Comparison of ENCODE assay signal across 8 cellular contexts in genomic region chrX:40945366-40945713, GRCh38.
DNase-seq lines count a peak whose midpoint lies in the region; ATAC-seq and TF ChIP-seq lines count a peak whose summit lies in the region.

No MANE protein-coding gene starts in this region.

- H3K27me3 Mint-ChIP-seq in Calu3 (ENCODE audit: unreplicated experiment) = no peaks in the 10 kb centered on the region
- H3K27me3 Mint-ChIP-seq in activated T-helper 17 cell treated with anti-CD3 and anti-CD28 coated beads, Interleukin-2, amount 50 U/mL, for 72 hours = no peaks in the 10 kb centered on the region

- no peaks in the 10 kb centered on the region for H3K36me3 Mint-ChIP-seq in Calu3 (ENCODE audit: insufficient read depth, unreplicated experiment)
- H3K36me3 Mint-ChIP-seq in activated T-helper 17 cell treated with anti-CD3 and anti-CD28 coated beads, Interleukin-2, amount 50 U/mL, for 72 hours (ENCODE audit: low read depth) = no peaks in the 10 kb centered on the region

- no peak overlapping the region for H3K27ac Mint-ChIP-seq in Calu3 (ENCODE audit: unreplicated experiment)
- no peak overlapping the region for H3K27ac Mint-ChIP-seq in activated T-helper 17 cell treated with anti-CD3 and anti-CD28 coated beads, Interleukin-2, amount 50 U/mL, for 72 hours

- H3K9me3 Mint-ChIP-seq in Calu3 (ENCODE audit: low read depth, unreplicated experiment) = no peaks in the 10 kb centered on the region
- no peaks in the 10 kb centered on the region for H3K9me3 Mint-ChIP-seq in activated T-helper 17 cell treated with anti-CD3 and anti-CD28 coated beads, Interleukin-2, amount 50 U/mL, for 72 hours

- CTCF ChIA-PET in Calu3 (lab: Charles Lee) = no interaction called here

- DNase-seq in Calu3 = peak; percentile 43
- DNase-seq in left colon = peak in 1 of 2 donors; percentile 53
- no peak for DNase-seq in central memory CD4-positive, alpha-beta T cell
- DNase-seq in NAMALWA (ENCODE audit: low spot score) = no peak
- no peak for DNase-seq in NCI-H2227 treated with DMSO at 0.1 percent for 48 hours (lab: John Stamatoyannopoulos, UW)

- peaks cover 14% of the 10 kb centered on the region for H3K4me1 Mint-ChIP-seq in Calu3 (ENCODE audit: low read depth, unreplicated experiment)
- no peaks in the 10 kb centered on the region for H3K4me1 Mint-ChIP-seq in activated T-helper 17 cell treated with anti-CD3 and anti-CD28 coated beads, Interleukin-2, amount 50 U/mL, for 72 hours

- BruUV-seq in Calu3 (replicated peaks; lab: Mats Ljungman, UMichigan) = no TSS peak

- H3K4me3 Mint-ChIP-seq in Calu3 (ENCODE audit: low read depth, unreplicated experiment) = no peak overlapping the region
- no peak overlapping the region for H3K4me3 Mint-ChIP-seq in activated T-helper 17 cell treated with anti-CD3 and anti-CD28 coated beads, Interleukin-2, amount 50 U/mL, for 72 hours

- intact Hi-C loops in Calu3 (cut with micrococcal nuclease; ENCODE audit: unreplicated experiment) (no loop called here), left colon (cut with DNase I, micrococcal nuclease) (no loop called here)

- ATAC-seq in HG03135 (IDR thresholded peaks at IDR 0.05; ENCODE audit: unreplicated experiment) = peak; percentile 83
- peak; percentile 50 for ATAC-seq in activated T-helper 17 cell treated with anti-CD3 and anti-CD28 coated beads, Interleukin-2, amount 50 U/mL, for 72 hours (replicated peaks)
- ATAC-seq in left colon = peak; percentile 87
- ATAC-seq in GM19035 (IDR thresholded peaks at IDR 0.05; ENCODE audit: unreplicated experiment) = no peak

- no peak for TF ChIP-seq CTCF in Calu3 (IDR thresholded peaks at IDR 0.05; ENCODE audit: unreplicated experiment)
